13 cellular contexts compared by ENCODE assay signal in genomic region chrX:119648421-119648775, GRCh38. TPM values are rescaled to one million over a fixed set of nuclear protein-coding genes. Genes with fewer than 3 reads are reported as not detected.
A peak's percentile ranks its signal among the peaks of the same experiment; 100 is the strongest.
DNase-seq lines count a peak whose midpoint lies in the region; ATAC-seq lines count a peak whose summit lies in the region.
"Had no signal": no experiment of that assay in that cellular context is flagged by ENCODE, and none has a peak within 500 bp of the region (broad histone marks: within the 10 kb centered on the region; RNA-seq: fewer than 3 reads in every experiment).

No MANE protein-coding gene starts in this region.

- intact Hi-C loops in activated naive CD4-positive, alpha-beta T cell treated with anti-CD3 and anti-CD28 coated beads for 36 hours (cut with micrococcal nuclease) = loop anchor here (1.0 kb wide), 5 partner anchors 34 to 143 kb away; partner anchors contain the start of genes NKRF and RPL39

- peak; percentile 11 for ATAC-seq in HG02852 (IDR thresholded peaks at IDR 0.05; ENCODE audit: unreplicated experiment)
- ATAC-seq in activated CD8-positive, alpha-beta T cell treated with anti-CD3 and anti-CD28 coated beads, Interleukin-2, amount 10 ng/mL, durations not matched to agents 7 days and 5 days = peak; percentile 17
- ATAC-seq in stimulated activated naive CD8-positive, alpha-beta T cell treated with anti-CD3 and anti-CD28 coated beads, Interleukin-15, amount 100 ng/mL, for 72 hours = peak; percentile 2
- ATAC-seq: HepG2, left lung had no signal

- POLR2A ChIA-PET in activated CD8-positive, alpha-beta T cell treated with anti-CD3 and anti-CD28 coated beads, Interleukin-2, amount 10 ng/mL, durations not matched to agents 7 days and 5 days (lab: Charles Lee) = interaction anchor here (0.8 to 2.9 kb wide), 3 partner anchors 35 to 43 kb away, joined by 5 to 18 read pairs (median 9); no protein-coding TSS in a partner anchor

- H3K27me3 Mint-ChIP-seq in activated naive CD4-positive, alpha-beta T cell treated with anti-CD3 and anti-CD28 coated beads for 36 hours (ENCODE audit: low read depth) = no peaks in the 10 kb centered on the region
- H3K27me3 Mint-ChIP-seq in activated CD8-positive, alpha-beta T cell treated with anti-CD3 and anti-CD28 coated beads, Interleukin-2, amount 10 ng/mL, durations not matched to agents 7 days and 5 days (ENCODE audit: low read depth) = no peaks in the 10 kb centered on the region
- no peaks in the 10 kb centered on the region for H3K27me3 Mint-ChIP-seq in stimulated activated naive CD8-positive, alpha-beta T cell treated with anti-CD3 and anti-CD28 coated beads, Interleukin-15, amount 100 ng/mL, for 72 hours

- DNase-seq in activated naive CD4-positive, alpha-beta T cell treated with anti-CD3 and anti-CD28 coated beads for 36 hours = no peak
- no peak for DNase-seq in activated naive CD4-positive, alpha-beta T cell treated with Interleukin-2 at 50 U/mL for 16 hours
- DNase-seq in activated CD8-positive, alpha-beta T cell treated with anti-CD3 and anti-CD28 coated beads, Interleukin-2, amount 10 ng/mL, durations not matched to agents 7 days and 5 days = no peak
- no peak for DNase-seq in stimulated activated naive CD8-positive, alpha-beta T cell treated with anti-CD3 and anti-CD28 coated beads, Interleukin-15, amount 100 ng/mL, for 72 hours
- DNase-seq in EL = no peak
- no peak for DNase-seq in NCI-H1436 (lab: John Stamatoyannopoulos, UW)
- no peak for DNase-seq in occipital lobe (lab: John Stamatoyannopoulos, UW)
- DNase-seq: effector CD8-positive, alpha-beta T cell; left lung; NCI-H1694 treated with DMSO at 0.1 percent for 48 hours; stomach had no signal

- H3K36me3 Mint-ChIP-seq in activated naive CD4-positive, alpha-beta T cell treated with anti-CD3 and anti-CD28 coated beads for 36 hours (ENCODE audit: low read depth) = peaks cover 24% of the 10 kb centered on the region
- peaks cover 49% of the 10 kb centered on the region for H3K36me3 Mint-ChIP-seq in activated CD8-positive, alpha-beta T cell treated with anti-CD3 and anti-CD28 coated beads, Interleukin-2, amount 10 ng/mL, durations not matched to agents 7 days and 5 days (ENCODE audit: low read depth)

- CTCF ChIA-PET in activated naive CD4-positive, alpha-beta T cell treated with anti-CD3 and anti-CD28 coated beads for 36 hours (lab: Charles Lee) = interaction anchor here (1.0 to 1.9 kb wide), 4 partner anchors 13 to 81 kb away, joined by 3 to 7 read pairs (median 3); no protein-coding TSS in a partner anchor
- CTCF ChIA-PET in activated CD8-positive, alpha-beta T cell treated with anti-CD3 and anti-CD28 coated beads, Interleukin-2, amount 10 ng/mL, durations not matched to agents 7 days and 5 days (lab: Charles Lee) = interaction anchor here (1.0 to 2.1 kb wide), 3 partner anchors 38 to 160 kb away, joined by 3 to 8 read pairs (median 6); no protein-coding TSS in a partner anchor

- H3K9me3 Mint-ChIP-seq in activated naive CD4-positive, alpha-beta T cell treated with anti-CD3 and anti-CD28 coated beads for 36 hours = no peaks in the 10 kb centered on the region
- H3K9me3 Mint-ChIP-seq in activated CD8-positive, alpha-beta T cell treated with anti-CD3 and anti-CD28 coated beads, Interleukin-2, amount 10 ng/mL, durations not matched to agents 7 days and 5 days (ENCODE audit: insufficient read depth) = no peaks in the 10 kb centered on the region
- peaks cover 0 to 4% of the 10 kb centered on the region in 2 donors for H3K9me3 Mint-ChIP-seq in stimulated activated naive CD8-positive, alpha-beta T cell treated with anti-CD3 and anti-CD28 coated beads, Interleukin-15, amount 100 ng/mL, for 72 hours

- peak overlapping the region; percentile 89 for H3K27ac Mint-ChIP-seq in activated naive CD4-positive, alpha-beta T cell treated with anti-CD3 and anti-CD28 coated beads for 36 hours
- peak overlapping the region; percentile 84 for H3K27ac Mint-ChIP-seq in activated CD8-positive, alpha-beta T cell treated with anti-CD3 and anti-CD28 coated beads, Interleukin-2, amount 10 ng/mL, durations not matched to agents 7 days and 5 days
- H3K27ac Mint-ChIP-seq in stimulated activated naive CD8-positive, alpha-beta T cell treated with anti-CD3 and anti-CD28 coated beads, Interleukin-15, amount 100 ng/mL, for 72 hours = peak overlapping the region; percentile 89 to 92

- H3K4me1 Mint-ChIP-seq in activated naive CD4-positive, alpha-beta T cell treated with anti-CD3 and anti-CD28 coated beads for 36 hours (ENCODE audit: low read depth) = peaks cover 32% of the 10 kb centered on the region
- peaks cover 44% of the 10 kb centered on the region for H3K4me1 Mint-ChIP-seq in activated CD8-positive, alpha-beta T cell treated with anti-CD3 and anti-CD28 coated beads, Interleukin-2, amount 10 ng/mL, durations not matched to agents 7 days and 5 days (ENCODE audit: low read depth)
- H3K4me1 Mint-ChIP-seq in stimulated activated naive CD8-positive, alpha-beta T cell treated with anti-CD3 and anti-CD28 coated beads, Interleukin-15, amount 100 ng/mL, for 72 hours = peaks cover 58% of the 10 kb centered on the region

- H3K4me3 Mint-ChIP-seq in activated naive CD4-positive, alpha-beta T cell treated with anti-CD3 and anti-CD28 coated beads for 36 hours = no peak overlapping the region
- no peak overlapping the region for H3K4me3 Mint-ChIP-seq in activated CD8-positive, alpha-beta T cell treated with anti-CD3 and anti-CD28 coated beads, Interleukin-2, amount 10 ng/mL, durations not matched to agents 7 days and 5 days
- peak overlapping the region in 1 of 2 donors; percentile 51 for H3K4me3 Mint-ChIP-seq in stimulated activated naive CD8-positive, alpha-beta T cell treated with anti-CD3 and anti-CD28 coated beads, Interleukin-15, amount 100 ng/mL, for 72 hours

RNA-seq across cellular contexts. Expression of gene NKRF, which starts 42.2 kb away (rescaled TPM):
- total RNA-seq in activated naive CD4-positive, alpha-beta T cell treated with anti-CD3 and anti-CD28 coated beads for 36 hours = 10 to 100 TPM; 15.8 to 17.0 TPM
- 10 to 100 TPM; 16.3 to 18.4 TPM for total RNA-seq in activated CD8-positive, alpha-beta T cell treated with anti-CD3 and anti-CD28 coated beads, Interleukin-2, amount 10 ng/mL, durations not matched to agents 7 days and 5 days
- total RNA-seq in occipital lobe = 14.0 TPM

RNA-seq across cellular contexts. Expression of gene SEPTIN6, which starts 44.6 kb away (rescaled TPM):
- total RNA-seq in activated naive CD4-positive, alpha-beta T cell treated with anti-CD3 and anti-CD28 coated beads for 36 hours = 100 to 1,000 TPM; 137 to 143 TPM
- 100 to 1,000 TPM; 303 to 312 TPM for total RNA-seq in activated CD8-positive, alpha-beta T cell treated with anti-CD3 and anti-CD28 coated beads, Interleukin-2, amount 10 ng/mL, durations not matched to agents 7 days and 5 days
- total RNA-seq in occipital lobe = 43.0 TPM
